Comparison of ENCODE assay signal across 9 cellular contexts in genomic region chr4:153528705-153529493, GRCh38.
DNase-seq lines count a peak whose midpoint lies in the region; ATAC-seq and TF ChIP-seq lines count a peak whose summit lies in the region.
"Had no signal": no experiment of that assay in that cellular context is flagged by ENCODE, and none has a peak within 500 bp of the region (broad histone marks: within the 10 kb centered on the region; RNA-seq: fewer than 3 reads in every experiment).

No MANE protein-coding gene starts in this region.

- TF ChIP-seq CTCF in HL-60 (IDR thresholded peaks at IDR 0.05; ENCODE audit: insufficient read depth, low read length): no peak
- no peak for TF ChIP-seq CTCF in glutamatergic neuron (IDR thresholded peaks at IDR 0.05; ENCODE audit: partially characterized antibody, unreplicated experiment)
- no peak for TF ChIP-seq CTCF in osteocyte (IDR thresholded peaks at IDR 0.05)

- H3K27ac Mint-ChIP-seq in glutamatergic neuron (ENCODE audit: unreplicated experiment): peak overlapping the region; percentile 6
- no peak overlapping the region for H3K27ac Mint-ChIP-seq in osteocyte (ENCODE audit: unreplicated experiment)

- H3K9me3 Mint-ChIP-seq in glutamatergic neuron (ENCODE audit: unreplicated experiment): peaks cover 16% of the 10 kb centered on the region
- H3K9me3 Mint-ChIP-seq in osteocyte (ENCODE audit: unreplicated experiment): no peaks in the 10 kb centered on the region

- H3K4me3 Mint-ChIP-seq in glutamatergic neuron (ENCODE audit: unreplicated experiment) (peak overlapping the region; percentile 22), osteocyte (ENCODE audit: unreplicated experiment) (no peak overlapping the region)

- ATAC-seq in GM18511 (IDR thresholded peaks at IDR 0.05; ENCODE audit: unreplicated experiment): peak; percentile 66
- ATAC-seq in GM21576 (IDR thresholded peaks at IDR 0.05; ENCODE audit: unreplicated experiment): peak; percentile 57

- H3K4me1 ChIP-seq in HAP-1: peaks cover 14% of the 10 kb centered on the region

- no peaks in the 10 kb centered on the region for H3K9me3 ChIP-seq in HAP-1

- H3K4me3 ChIP-seq in HL-60 (replicated peaks; ENCODE audit: insufficient read depth, low read length): no peak overlapping the region
- H3K4me3 ChIP-seq in HAP-1: no peak overlapping the region

- no peaks in the 10 kb centered on the region for H3K36me3 ChIP-seq in HAP-1 (replicated peaks)

- H3K27me3 ChIP-seq in HL-60 (ENCODE audit: insufficient read depth, poor library complexity, severe bottlenecking) (no peaks in the 10 kb centered on the region), HAP-1 (ENCODE audit: low read depth) (no peaks in the 10 kb centered on the region)

- H3K27me3 Mint-ChIP-seq in glutamatergic neuron (ENCODE audit: unreplicated experiment) (peaks cover 4% of the 10 kb centered on the region), osteocyte (ENCODE audit: unreplicated experiment) (no peaks in the 10 kb centered on the region)

- DNase-seq in HL-60 (ENCODE audit: low read depth in 1 of 2, low spot score in 1 of 2) (no peak), glutamatergic neuron (no peak), NCI-H2171 (lab: John Stamatoyannopoulos, UW) (no peak), iPS-NIHi11 (ENCODE audit: low spot score) (no peak), osteocyte (ENCODE audit: extremely low spot score, unreplicated experiment) (no peak), HAP-1 (ENCODE audit: low spot score in 2 of 2) (no peak)
- DNase-seq: activated CD4-positive, alpha-beta T cell treated with anti-CD3 and anti-CD28 coated beads, Interleukin-2, amount 50 U/mL, for 1 hour had no signal

- in situ Hi-C loops in HAP-1 (cut with MboI; ENCODE audit: low sequenced_read_pairs): no loop called here

- H3K27ac ChIP-seq in HL-60 (replicated peaks): peak overlapping the region; percentile 63

- H3K4me1 Mint-ChIP-seq in glutamatergic neuron (ENCODE audit: low read depth, unreplicated experiment) (peaks cover 61% of the 10 kb centered on the region), osteocyte (ENCODE audit: unreplicated experiment) (peaks cover 8% of the 10 kb centered on the region)

- H3K36me3 Mint-ChIP-seq in glutamatergic neuron (ENCODE audit: unreplicated experiment): peaks cover 5% of the 10 kb centered on the region
- no peaks in the 10 kb centered on the region for H3K36me3 Mint-ChIP-seq in osteocyte (ENCODE audit: unreplicated experiment)
